ENCODE assay signal across 9 cellular contexts in the genomic region with DNA sequence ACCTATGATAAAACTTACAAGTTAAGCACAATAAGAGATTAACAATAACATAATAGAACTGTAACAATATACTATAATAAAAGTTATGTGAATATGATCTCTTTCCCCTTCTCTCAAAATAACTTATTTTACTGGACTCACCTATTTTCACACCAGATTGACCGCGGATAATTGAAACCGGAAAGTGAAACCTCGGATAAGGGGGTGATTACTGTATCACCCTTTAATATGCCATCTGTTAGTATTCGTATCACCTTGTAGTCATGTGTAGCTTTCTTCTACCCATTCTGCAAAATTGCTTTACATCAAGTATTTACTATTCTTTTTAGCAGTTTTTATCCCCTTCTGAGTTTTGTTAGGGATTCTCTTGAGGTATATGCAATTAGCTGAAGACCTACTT. TPM values are rescaled to one million over a fixed set of nuclear protein-coding genes. Genes with fewer than 3 reads are reported as not detected.
DNase-seq lines count a peak whose midpoint lies in the region; ATAC-seq and TF ChIP-seq lines count a peak whose summit lies in the region.
"Had no signal": no experiment of that assay in that cellular context is flagged by ENCODE, and none has a peak within 500 bp of the region (broad histone marks: within the 10 kb centered on the region; RNA-seq: fewer than 3 reads in every experiment).

No MANE protein-coding gene starts in this region.

- no peak overlapping the region for H3K9ac ChIP-seq in iPS-18a (ENCODE audit: low read length)

- H3K27me3 Mint-ChIP-seq in activated CD4-positive, alpha-beta T cell treated with anti-CD3 and anti-CD28 coated beads, Interleukin-2, amount 10 ng/mL, durations not matched to agents 7 days and 5 days, result no peaks in the 10 kb centered on the region
- H3K27me3 Mint-ChIP-seq in activated CD4-positive, alpha-beta memory T cell treated with anti-CD3 and anti-CD28 coated beads, Interleukin-2, amount 10 ng/mL, durations not matched to agents 7 days and 5 days, result no peaks in the 10 kb centered on the region

- H3K4me3 ChIP-seq in iPS-18a (ENCODE audit: low read length) (peak overlapping the region; percentile 69), suprapubic skin (peak overlapping the region; percentile 85)

- H3K36me3 ChIP-seq in iPS-18a (ENCODE audit: control insufficient read depth, low read depth, low read length) (no peaks in the 10 kb centered on the region), suprapubic skin (no peaks in the 10 kb centered on the region)

- H3K4me1 ChIP-seq in iPS-18a (ENCODE audit: control insufficient read depth, low read depth, low read length), result peaks cover 14% of the 10 kb centered on the region
- H3K4me1 ChIP-seq in suprapubic skin, result peaks cover 44% of the 10 kb centered on the region

- DNase-seq in activated CD4-positive, alpha-beta T cell treated with anti-CD3 and anti-CD28 coated beads, Interleukin-2, amount 10 ng/mL, durations not matched to agents 7 days and 5 days, result no peak
- DNase-seq in activated CD4-positive, alpha-beta T cell treated with anti-CD3 and anti-CD28 coated beads for 4 hours, result no peak
- no peak for DNase-seq in activated CD4-positive, alpha-beta memory T cell treated with anti-CD3 and anti-CD28 coated beads, Interleukin-2, amount 10 ng/mL, durations not matched to agents 7 days and 5 days
- no peak for DNase-seq in suprapubic skin (ENCODE audit: low spot score in 2 of 2)
- DNase-seq in stimulated activated CD4-positive, alpha-beta T cell treated with anti-CD3 and anti-CD28 coated beads, Interleukin-1b, Interleukin-23, amount 100 ng/mL, for 48 hours, result no peak
- DNase-seq in middle frontal gyrus (ENCODE audit: extremely low spot score, low spot score), result no peak

- no peak for ATAC-seq in GM21528 (IDR thresholded peaks at IDR 0.05; ENCODE audit: low FRiP score, unreplicated experiment)

- no peak for TF ChIP-seq CTCF in suprapubic skin (IDR thresholded peaks at IDR 0.05)

- peaks cover 33% of the 10 kb centered on the region for H3K36me3 Mint-ChIP-seq in activated CD4-positive, alpha-beta T cell treated with anti-CD3 and anti-CD28 coated beads, Interleukin-2, amount 10 ng/mL, durations not matched to agents 7 days and 5 days (ENCODE audit: low read depth)
- H3K36me3 Mint-ChIP-seq in activated CD4-positive, alpha-beta memory T cell treated with anti-CD3 and anti-CD28 coated beads, Interleukin-2, amount 10 ng/mL, durations not matched to agents 7 days and 5 days (ENCODE audit: low read depth), result peaks cover 40% of the 10 kb centered on the region

- no peak for TF ChIP-seq EP300 in suprapubic skin (IDR thresholded peaks at IDR 0.05)

- 69% methylated on average over 5 of the region's 5 CpGs for WGBS in suprapubic skin

- CTCF ChIA-PET in activated CD4-positive, alpha-beta T cell treated with anti-CD3 and anti-CD28 coated beads, Interleukin-2, amount 10 ng/mL, durations not matched to agents 7 days and 5 days (lab: Charles Lee), result no interaction called here
- CTCF ChIA-PET in activated CD4-positive, alpha-beta memory T cell treated with anti-CD3 and anti-CD28 coated beads, Interleukin-2, amount 10 ng/mL, durations not matched to agents 7 days and 5 days (lab: Charles Lee), result no interaction called here

- H3K9me3 ChIP-seq in iPS-18a (ENCODE audit: control insufficient read depth, low read depth, low read length) (no peaks in the 10 kb centered on the region), suprapubic skin (no peaks in the 10 kb centered on the region)

- no peak for TF ChIP-seq POLR2A in suprapubic skin (IDR thresholded peaks at IDR 0.05)

- no peaks in the 10 kb centered on the region for H3K9me3 Mint-ChIP-seq in activated CD4-positive, alpha-beta T cell treated with anti-CD3 and anti-CD28 coated beads, Interleukin-2, amount 10 ng/mL, durations not matched to agents 7 days and 5 days
- H3K9me3 Mint-ChIP-seq in activated CD4-positive, alpha-beta memory T cell treated with anti-CD3 and anti-CD28 coated beads, Interleukin-2, amount 10 ng/mL, durations not matched to agents 7 days and 5 days, result no peaks in the 10 kb centered on the region

- peak overlapping the region; percentile 87 for H3K4me3 Mint-ChIP-seq in activated CD4-positive, alpha-beta T cell treated with anti-CD3 and anti-CD28 coated beads, Interleukin-2, amount 10 ng/mL, durations not matched to agents 7 days and 5 days
- peak overlapping the region; percentile 88 for H3K4me3 Mint-ChIP-seq in activated CD4-positive, alpha-beta memory T cell treated with anti-CD3 and anti-CD28 coated beads, Interleukin-2, amount 10 ng/mL, durations not matched to agents 7 days and 5 days

- peaks cover 46% of the 10 kb centered on the region for H3K4me1 Mint-ChIP-seq in activated CD4-positive, alpha-beta T cell treated with anti-CD3 and anti-CD28 coated beads, Interleukin-2, amount 10 ng/mL, durations not matched to agents 7 days and 5 days
- H3K4me1 Mint-ChIP-seq in activated CD4-positive, alpha-beta memory T cell treated with anti-CD3 and anti-CD28 coated beads, Interleukin-2, amount 10 ng/mL, durations not matched to agents 7 days and 5 days, result peaks cover 44% of the 10 kb centered on the region

- no peak overlapping the region for H3K27ac ChIP-seq in iPS-18a (ENCODE audit: low read length)
- no peak overlapping the region for H3K27ac ChIP-seq in suprapubic skin

- POLR2A ChIA-PET in activated CD4-positive, alpha-beta T cell treated with anti-CD3 and anti-CD28 coated beads, Interleukin-2, amount 10 ng/mL, durations not matched to agents 7 days and 5 days (lab: Charles Lee), result no interaction called here
- POLR2A ChIA-PET in activated CD4-positive, alpha-beta memory T cell treated with anti-CD3 and anti-CD28 coated beads, Interleukin-2, amount 10 ng/mL, durations not matched to agents 7 days and 5 days (lab: Charles Lee), result interaction anchor here (1.0 to 1.5 kb wide), 2 partner anchors 11 to 12 kb away, joined by 3 to 7 read pairs; no protein-coding TSS in a partner anchor

- H3K27ac Mint-ChIP-seq in activated CD4-positive, alpha-beta T cell treated with anti-CD3 and anti-CD28 coated beads, Interleukin-2, amount 10 ng/mL, durations not matched to agents 7 days and 5 days, result peak overlapping the region; percentile 91
- peak overlapping the region; percentile 87 for H3K27ac Mint-ChIP-seq in activated CD4-positive, alpha-beta memory T cell treated with anti-CD3 and anti-CD28 coated beads, Interleukin-2, amount 10 ng/mL, durations not matched to agents 7 days and 5 days

- H3K27me3 ChIP-seq in iPS-18a (ENCODE audit: control insufficient read depth, insufficient read depth, low read length), result no peaks in the 10 kb centered on the region
- no peaks in the 10 kb centered on the region for H3K27me3 ChIP-seq in suprapubic skin

RNA-seq across cellular contexts. Expression of a gene that starts 1.8 kb away (rescaled TPM):
- total RNA-seq in activated CD4-positive, alpha-beta T cell treated with anti-CD3 and anti-CD28 coated beads, Interleukin-2, amount 10 ng/mL, durations not matched to agents 7 days and 5 days, result 100 to 1,000 TPM; 154 to 186 TPM
- total RNA-seq in activated CD4-positive, alpha-beta memory T cell treated with anti-CD3 and anti-CD28 coated beads, Interleukin-2, amount 10 ng/mL, durations not matched to agents 7 days and 5 days, result 100 to 1,000 TPM; 215 to 233 TPM
- total RNA-seq in suprapubic skin, result 10 to 100 TPM; 48.3 to 57.4 (median 55.9) TPM

RNA-seq across cellular contexts. Expression of a gene that starts 52.6 kb away (rescaled TPM):
- total RNA-seq in activated CD4-positive, alpha-beta T cell treated with anti-CD3 and anti-CD28 coated beads, Interleukin-2, amount 10 ng/mL, durations not matched to agents 7 days and 5 days, result not detected
- total RNA-seq in activated CD4-positive, alpha-beta memory T cell treated with anti-CD3 and anti-CD28 coated beads, Interleukin-2, amount 10 ng/mL, durations not matched to agents 7 days and 5 days, result not detected
- not detected for total RNA-seq in suprapubic skin
- total RNA-seq: pulmonary artery endothelial cell had no signal
